In genomic region chr7:73717991-73718405, GRCh38 we compare ENCODE assay signal across 1 cellular context.
TF ChIP-seq lines count a peak whose summit lies in the region.

No MANE protein-coding gene starts in this region.

TF ChIP-seq in IMR-90, 13 proteins besides CTCF, POLR2A, EP300 and RAD21 (continued from another document):
- TF ChIP-seq CEBPB (IDR thresholded peaks at IDR 0.05; ENCODE audit: low read depth, low read length) = peak; percentile 89
- no peak for TF ChIP-seq CHD1 (IDR thresholded peaks at IDR 0.05; ENCODE audit: low read depth, low read length)
- TF ChIP-seq RCOR1 (IDR thresholded peaks at IDR 0.05; ENCODE audit: insufficient replicate concordance, low read length) = peak; percentile 59
- TF ChIP-seq NFE2L2 (IDR thresholded peaks at IDR 0.05; ENCODE audit: low read depth, low read length) = peak; percentile 28; the same call in 1 of the 2 replicates
- peak; percentile 7; the same call in 1 of the 2 replicates for TF ChIP-seq SMC3 (IDR thresholded peaks at IDR 0.05; ENCODE audit: low read depth, low read length)
- no peak for TF ChIP-seq RFX5 (IDR thresholded peaks at IDR 0.05; ENCODE audit: low read depth, low read length)
TF ChIP-seq in IMR-90: peak in this region for 7.
